ENCODE assay signal across 9 cellular contexts in genomic region chr11:94521684-94522083, GRCh38. TPM values are rescaled to one million over a fixed set of nuclear protein-coding genes. Genes with fewer than 3 reads are reported as not detected.
A peak's percentile ranks its signal among the peaks of the same experiment; 100 is the strongest.
DNase-seq lines count a peak whose midpoint lies in the region; ATAC-seq and TF ChIP-seq lines count a peak whose summit lies in the region.
"Had no signal": no experiment of that assay in that cellular context is flagged by ENCODE, and none has a peak within 500 bp of the region (broad histone marks: within the 10 kb centered on the region; RNA-seq: fewer than 3 reads in every experiment).

No MANE protein-coding gene starts in this region.

- no peaks in the 10 kb centered on the region for H3K9me3 ChIP-seq in Caco-2

- H3K4me1 ChIP-seq in Caco-2, result peaks cover 29% of the 10 kb centered on the region

- CTCF ChIA-PET in Caco-2 (lab: Charles Lee), result interaction anchor here (0.7 to 2.3 kb wide), 13 partner anchors 9 to 626 kb away, joined by 3 to 19 read pairs (median 4); partner anchors contain the start of genes C11orf97 and FUT4

- no peaks in the 10 kb centered on the region for H3K27me3 ChIP-seq in Caco-2 (replicated peaks; ENCODE audit: control insufficient read depth, insufficient read depth, low read length)

- no peaks in the 10 kb centered on the region for H3K9me3 Mint-ChIP-seq in Caco-2 (ENCODE audit: unreplicated experiment)
- H3K9me3 Mint-ChIP-seq in activated T-helper 1 cell treated with anti-CD3 and anti-CD28 coated beads, Interleukin-12 subunit alpha, Interleukin-12 subunit beta, Interleukin-2, Interleukin-4 antibody, amounts not matched to agents 30 ng/mL and 10 ng/mL and 1 ng/mL, durations not matched to agents 14 hours and 24 hours and 36 hours, result no peaks in the 10 kb centered on the region

- no peak overlapping the region for H3K4me3 ChIP-seq in Caco-2 (ENCODE audit: low read depth, low read length)

- peaks cover 12% of the 10 kb centered on the region for H3K4me1 Mint-ChIP-seq in Caco-2 (ENCODE audit: low read depth, unreplicated experiment)
- no peaks in the 10 kb centered on the region for H3K4me1 Mint-ChIP-seq in activated T-helper 1 cell treated with anti-CD3 and anti-CD28 coated beads, Interleukin-12 subunit alpha, Interleukin-12 subunit beta, Interleukin-2, Interleukin-4 antibody, amounts not matched to agents 30 ng/mL and 10 ng/mL and 1 ng/mL, durations not matched to agents 14 hours and 24 hours and 36 hours (ENCODE audit: low read depth)

- peak; percentile 64 for ATAC-seq in GM21717 (IDR thresholded peaks at IDR 0.05; ENCODE audit: unreplicated experiment)

- H3K27ac Mint-ChIP-seq in Caco-2 (ENCODE audit: unreplicated experiment), result no peak overlapping the region
- no peak overlapping the region for H3K27ac Mint-ChIP-seq in activated T-helper 1 cell treated with anti-CD3 and anti-CD28 coated beads, Interleukin-12 subunit alpha, Interleukin-12 subunit beta, Interleukin-2, Interleukin-4 antibody, amounts not matched to agents 30 ng/mL and 10 ng/mL and 1 ng/mL, durations not matched to agents 14 hours and 24 hours and 36 hours

- BruUV-seq in Caco-2 (replicated peaks; lab: Mats Ljungman, UMichigan), result no TSS peak

- H3K27me3 Mint-ChIP-seq in Caco-2 (ENCODE audit: insufficient read depth, unreplicated experiment), result no peaks in the 10 kb centered on the region
- peaks cover 24% of the 10 kb centered on the region for H3K27me3 Mint-ChIP-seq in activated T-helper 1 cell treated with anti-CD3 and anti-CD28 coated beads, Interleukin-12 subunit alpha, Interleukin-12 subunit beta, Interleukin-2, Interleukin-4 antibody, amounts not matched to agents 30 ng/mL and 10 ng/mL and 1 ng/mL, durations not matched to agents 14 hours and 24 hours and 36 hours (ENCODE audit: insufficient read depth)

- H3K36me3 Mint-ChIP-seq in Caco-2 (ENCODE audit: insufficient read depth, unreplicated experiment), result no peaks in the 10 kb centered on the region
- H3K36me3 Mint-ChIP-seq in activated T-helper 1 cell treated with anti-CD3 and anti-CD28 coated beads, Interleukin-12 subunit alpha, Interleukin-12 subunit beta, Interleukin-2, Interleukin-4 antibody, amounts not matched to agents 30 ng/mL and 10 ng/mL and 1 ng/mL, durations not matched to agents 14 hours and 24 hours and 36 hours (ENCODE audit: low read depth), result no peaks in the 10 kb centered on the region

- intact Hi-C loops in Caco-2 (cut with micrococcal nuclease; ENCODE audit: unreplicated experiment), result loop anchor here (1.0 kb wide), 1 partner anchor 23 kb away; no protein-coding TSS in a partner anchor
- intact Hi-C loops in activated T-helper 1 cell treated with anti-CD3 and anti-CD28 coated beads, Interleukin-12 subunit alpha, Interleukin-12 subunit beta, Interleukin-2, Interleukin-4 antibody, amounts not matched to agents 30 ng/mL and 10 ng/mL and 1 ng/mL, durations not matched to agents 14 hours and 24 hours and 36 hours (cut with micrococcal nuclease), result loop anchor here (10.0 kb wide), 1 partner anchor 243 kb away; the partner anchor contains the start of gene AMOTL1

- H3K4me3 Mint-ChIP-seq in Caco-2 (ENCODE audit: unreplicated experiment), result no peak overlapping the region
- H3K4me3 Mint-ChIP-seq in activated T-helper 1 cell treated with anti-CD3 and anti-CD28 coated beads, Interleukin-12 subunit alpha, Interleukin-12 subunit beta, Interleukin-2, Interleukin-4 antibody, amounts not matched to agents 30 ng/mL and 10 ng/mL and 1 ng/mL, durations not matched to agents 14 hours and 24 hours and 36 hours, result no peak overlapping the region

- POLR2A ChIA-PET in Caco-2 (lab: Charles Lee), result no interaction called here

- DNase-seq in Caco-2 (peak in 1 of 2 experiments; percentile 55), RKO (ENCODE audit: low spot score) (peak; percentile 33), islet precursor cell (peak; percentile 52), NCI-H2196 treated with DMSO at 0.1 percent for 48 hours (lab: John Stamatoyannopoulos, UW; ENCODE audit: unreplicated experiment) (no peak), cerebellar nuclear complex (lab: John Stamatoyannopoulos, UW) (no peak)
- no peak for DNase-seq in activated T-helper 1 cell treated with anti-CD3 and anti-CD28 coated beads, Interleukin-12 subunit alpha, Interleukin-12 subunit beta, Interleukin-2, Interleukin-4 antibody, amounts not matched to agents 30 ng/mL and 10 ng/mL and 1 ng/mL, durations not matched to agents 14 hours and 24 hours and 36 hours (ENCODE audit: low spot score)
- no peak for DNase-seq in activated CD4-positive, alpha-beta T cell treated with anti-CD3 and anti-CD28 coated beads, Interleukin-2, amount 50 U/mL, for 48 hours

- TF ChIP-seq CTCF in Caco-2 (IDR thresholded peaks at IDR 0.05; ENCODE audit: insufficient read depth in 1 of 2, low read depth in 1 of 2, low read length in 1 of 2, severe bottlenecking in 1 of 2, unreplicated experiment in 1 of 2), result peak; percentile 56 to 82

- H3K36me3 ChIP-seq in Caco-2 (ENCODE audit: control insufficient read depth, insufficient read depth, low read length), result no peaks in the 10 kb centered on the region

RNA-seq across cellular contexts. Expression of gene C11orf97, which starts 9.4 kb away (rescaled TPM):
- total RNA-seq in Caco-2 (2022), result not detected in 2 replicates
- not detected in 2 replicates for total RNA-seq in activated T-helper 1 cell treated with anti-CD3 and anti-CD28 coated beads, Interleukin-12 subunit alpha, Interleukin-12 subunit beta, Interleukin-2, Interleukin-4 antibody, amounts not matched to agents 30 ng/mL and 10 ng/mL and 1 ng/mL, durations not matched to agents 14 hours and 24 hours and 36 hours
- total RNA-seq: myocyte had no signal

RNA-seq across cellular contexts. Expression of gene FUT4, which starts 22.0 kb away (rescaled TPM):
- 24.5 and 25.0 TPM in 2 replicates for total RNA-seq in Caco-2 (2022)
- 8.0 and 8.6 TPM in 2 replicates for total RNA-seq in activated T-helper 1 cell treated with anti-CD3 and anti-CD28 coated beads, Interleukin-12 subunit alpha, Interleukin-12 subunit beta, Interleukin-2, Interleukin-4 antibody, amounts not matched to agents 30 ng/mL and 10 ng/mL and 1 ng/mL, durations not matched to agents 14 hours and 24 hours and 36 hours

RNA-seq across cellular contexts. Expression of gene ANKRD49, which starts 27.9 kb away (rescaled TPM):
- 27.5 and 29.2 TPM in 2 replicates for total RNA-seq in Caco-2 (2022)
- 20.0 and 21.2 TPM in 2 replicates for total RNA-seq in activated T-helper 1 cell treated with anti-CD3 and anti-CD28 coated beads, Interleukin-12 subunit alpha, Interleukin-12 subunit beta, Interleukin-2, Interleukin-4 antibody, amounts not matched to agents 30 ng/mL and 10 ng/mL and 1 ng/mL, durations not matched to agents 14 hours and 24 hours and 36 hours

RNA-seq across cellular contexts. Expression of gene MRE11, which starts 28.0 kb away (rescaled TPM):
- 64.8 and 80.0 TPM in 2 replicates for total RNA-seq in Caco-2 (2022)
- 43.8 and 45.9 TPM in 2 replicates for total RNA-seq in activated T-helper 1 cell treated with anti-CD3 and anti-CD28 coated beads, Interleukin-12 subunit alpha, Interleukin-12 subunit beta, Interleukin-2, Interleukin-4 antibody, amounts not matched to agents 30 ng/mL and 10 ng/mL and 1 ng/mL, durations not matched to agents 14 hours and 24 hours and 36 hours

RNA-seq across cellular contexts. Expression of gene PIWIL4, which starts 45.5 kb away (rescaled TPM):
- total RNA-seq in Caco-2 (2022), result 3.4 and 3.6 TPM in 2 replicates
- total RNA-seq in activated T-helper 1 cell treated with anti-CD3 and anti-CD28 coated beads, Interleukin-12 subunit alpha, Interleukin-12 subunit beta, Interleukin-2, Interleukin-4 antibody, amounts not matched to agents 30 ng/mL and 10 ng/mL and 1 ng/mL, durations not matched to agents 14 hours and 24 hours and 36 hours, result 0.41 and 0.81 TPM in 2 replicates

Comparison
In these comparisons a context has a peak if more than half of its experiments do, and no peak if none do; other contexts are left out.
1. DNase-seq: peak in RKO (single experiment) and islet precursor cell (single experiment); none in NCI-H2196 treated with DMSO at 0.1 percent for 48 hours (single experiment), activated T-helper 1 cell treated with anti-CD3 and anti-CD28 coated beads, Interleukin-12 subunit alpha, Interleukin-12 subunit beta, Interleukin-2, Interleukin-4 antibody, amounts not matched to agents 30 ng/mL and 10 ng/mL and 1 ng/mL, durations not matched to agents 14 hours and 24 hours and 36 hours (single experiment), cerebellar nuclear complex (0 of 2) and activated CD4-positive, alpha-beta T cell treated with anti-CD3 and anti-CD28 coated beads, Interleukin-2, amount 50 U/mL, for 48 hours (0 of 2).